In the genomic region with DNA sequence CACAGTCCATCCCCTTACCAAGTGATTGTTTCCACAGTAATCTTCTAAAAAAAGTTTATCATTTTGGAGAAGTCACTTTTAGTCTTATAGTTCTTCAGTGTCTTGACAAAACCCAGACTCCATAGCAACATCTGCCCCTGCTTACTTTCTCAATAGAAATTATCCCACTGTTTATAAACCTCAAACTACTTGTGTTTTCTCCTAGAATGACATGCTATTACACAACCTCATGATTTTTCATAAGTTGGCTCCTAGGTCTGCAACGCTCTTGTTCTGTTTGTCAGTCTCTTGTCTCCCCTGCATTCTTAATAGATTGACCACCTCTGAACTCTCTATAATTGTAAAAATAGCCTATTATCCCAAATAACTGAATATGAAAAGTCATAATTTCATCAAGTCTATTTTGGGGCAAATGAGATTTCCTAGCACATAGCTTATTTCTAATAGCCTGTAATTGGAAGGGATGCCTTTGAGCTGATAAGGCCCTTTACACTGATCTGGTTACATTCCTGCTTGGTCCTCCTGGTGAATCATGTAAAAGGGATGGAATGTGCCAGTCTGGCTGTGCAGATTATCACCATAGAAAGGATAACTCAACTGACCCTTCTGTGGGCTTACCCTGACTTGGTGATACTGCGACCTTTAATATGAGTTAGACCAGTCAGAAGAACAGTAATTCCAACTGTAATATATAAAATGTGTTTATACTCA, we compare ENCODE assay signal across 21 cellular contexts.
DNase-seq lines count a peak whose midpoint lies in the region; ATAC-seq and TF ChIP-seq lines count a peak whose summit lies in the region.
"Had no signal": no experiment of that assay in that cellular context is flagged by ENCODE, and none has a peak within 500 bp of the region (broad histone marks: within the 10 kb centered on the region; RNA-seq: fewer than 3 reads in every experiment).

No MANE protein-coding gene starts in this region.

- no peak overlapping the region for H3K4me2 ChIP-seq in fibroblast of lung (ENCODE audit: extremely low read depth, insufficient read depth, low read length)
- H3K4me2 ChIP-seq: neural progenitor cell had no signal

- TF ChIP-seq CTCF in fibroblast of lung (conservative IDR thresholded peaks at IDR 0.05 in 1 of 2, IDR thresholded peaks at IDR 0.05 in 1 of 2; ENCODE audit: low read depth in 1 of 2, low read length in 2 of 2) = no peak

- H3K27ac ChIP-seq in SK-N-MC (0 out of 2 replicates have a peak overlapping the region, but pooled peaks have one; percentile 15), fibroblast of lung (ENCODE audit: insufficient read depth, low read length) (no peak overlapping the region)
- H3K27ac ChIP-seq: foreskin keratinocyte, neural progenitor cell, thoracic aorta had no signal

- H4K20me1 ChIP-seq in fibroblast of lung (ENCODE audit: control insufficient read depth, extremely low read depth, insufficient read depth, low read length) = no peaks in the 10 kb centered on the region

- no peaks in the 10 kb centered on the region for H3K4me1 ChIP-seq in fibroblast of lung (ENCODE audit: control insufficient read depth, extremely low read depth, insufficient read depth, low read length)
- H3K4me1 ChIP-seq: foreskin keratinocyte, neural progenitor cell had no signal

- ATAC-seq in HG03432 (IDR thresholded peaks at IDR 0.05; ENCODE audit: unreplicated experiment) = no peak
- ATAC-seq: effector memory CD8-positive, alpha-beta T cell; foreskin keratinocyte; left colon; T-cell had no signal

- peak; percentile 19 for DNase-seq in AG20443 (ENCODE audit: low spot score)
- DNase-seq in SK-N-MC (ENCODE audit: low read depth, low spot score) = no peak
- DNase-seq in fibroblast of lung (ENCODE audit: low read depth in 2 of 2) = peak; percentile 11 to 83
- peak; percentile 28 for DNase-seq in myocyte (ENCODE audit: low read depth)
- no peak for DNase-seq in activated CD4-positive, alpha-beta T cell treated with anti-CD3 and anti-CD28 coated beads for 4 hours
- DNase-seq in NCI-H1105 (lab: John Stamatoyannopoulos, UW) = no peak
- no peak for DNase-seq in SHP77 treated with DMSO at 0.1 percent for 48 hours (lab: John Stamatoyannopoulos, UW)
- DNase-seq: activated CD4-positive, alpha-beta T cell treated with anti-CD3 and anti-CD28 coated beads, Interleukin-2, amount 50 U/mL, for 1 hour; activated gamma-delta T cell; amygdala; CD8-positive, alpha-beta memory T cell; DMS53; effector memory CD8-positive, alpha-beta T cell; left colon; NCI-H2171; NCI-H69; T-cell had no signal

- H3K27me3 ChIP-seq in fibroblast of lung (ENCODE audit: control insufficient read depth, insufficient read depth, low read length) = no peaks in the 10 kb centered on the region
- H3K27me3 ChIP-seq: foreskin keratinocyte, neural progenitor cell had no signal

- H3K9ac ChIP-seq in SK-N-MC (ENCODE audit: insufficient read length) (no peak overlapping the region), fibroblast of lung (ENCODE audit: insufficient read depth, low read length) (no peak overlapping the region)
- H3K9ac ChIP-seq: neural progenitor cell had no signal

- no peaks in the 10 kb centered on the region for H3K79me2 ChIP-seq in fibroblast of lung (ENCODE audit: control insufficient read depth, insufficient read depth, low read length)

- H3K36me3 ChIP-seq in SK-N-MC (ENCODE audit: insufficient read depth, low read length) (no peaks in the 10 kb centered on the region), fibroblast of lung (ENCODE audit: control insufficient read depth, insufficient read depth, low read length) (no peaks in the 10 kb centered on the region)
- H3K36me3 ChIP-seq: neural progenitor cell, thoracic aorta had no signal

- H3K9me3 ChIP-seq in SK-N-MC (ENCODE audit: low read depth, low read length) (no peaks in the 10 kb centered on the region), fibroblast of lung (ENCODE audit: control insufficient read depth, insufficient read depth, low read depth, low read length) (no peaks in the 10 kb centered on the region)
- H3K9me3 ChIP-seq: thoracic aorta had no signal

- H2AFZ ChIP-seq in fibroblast of lung (ENCODE audit: low read length) = no peak overlapping the region
- H2AFZ ChIP-seq: neural progenitor cell had no signal

- H3K4me3 ChIP-seq in SK-N-MC (no peak overlapping the region), fibroblast of lung (replicated peaks in 1 of 4; ENCODE audit: control extremely low read depth in 1 of 4, insufficient read depth in 1 of 4, low read depth in 3 of 4, low read length in 4 of 4) (no peak overlapping the region)
- H3K4me3 ChIP-seq: neural progenitor cell, thoracic aorta had no signal

Comparison
In these comparisons a context has a peak if more than half of its experiments do, and no peak if none do; other contexts are left out.
1. DNase-seq: peak in AG20443 (single experiment), fibroblast of lung (2 of 2) and myocyte (single experiment); none in SK-N-MC (single experiment), activated CD4-positive, alpha-beta T cell treated with anti-CD3 and anti-CD28 coated beads for 4 hours (0 of 2), NCI-H1105 (single experiment) and SHP77 treated with DMSO at 0.1 percent for 48 hours (single experiment).